In the genomic region with DNA sequence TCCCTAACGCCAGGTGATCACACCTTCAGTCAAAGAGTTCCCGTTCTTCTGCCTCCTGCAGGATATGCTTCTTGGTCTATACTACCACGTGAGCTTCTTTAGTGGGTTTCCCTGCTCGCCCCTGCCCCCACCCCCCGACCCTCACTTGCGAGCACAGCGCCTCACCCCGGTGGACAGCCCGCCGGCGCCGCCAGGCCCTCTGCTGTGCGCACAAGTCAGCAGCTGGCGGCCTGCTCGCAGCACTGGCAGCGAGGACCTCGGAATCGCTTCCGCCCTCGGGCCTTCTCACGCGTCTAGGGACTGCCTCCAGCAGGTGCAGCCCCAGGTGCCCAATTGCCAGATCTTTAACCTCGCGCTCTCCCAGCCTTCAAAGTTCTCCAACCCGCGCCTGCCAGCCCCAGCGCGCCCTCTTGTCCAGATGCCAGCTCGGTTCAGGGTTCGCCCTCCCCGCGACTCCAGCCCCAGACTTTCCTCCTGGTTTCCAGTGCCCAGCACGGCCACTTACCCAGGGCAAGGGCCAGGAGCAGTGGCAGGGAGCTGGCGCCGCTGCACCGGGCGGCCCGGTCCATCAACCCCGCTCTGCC, we compare ENCODE assay signal across 8 cellular contexts. TPM values are rescaled to one million over a fixed set of nuclear protein-coding genes. Genes with fewer than 3 reads are reported as not detected.
A peak's percentile ranks its signal among the peaks of the same experiment; 100 is the strongest.
DNase-seq lines count a peak whose midpoint lies in the region; ATAC-seq and TF ChIP-seq lines count a peak whose summit lies in the region.

No MANE protein-coding gene starts in this region.

- no peak for TF ChIP-seq CTCF in AG04450 (IDR thresholded peaks at IDR 0.05; ENCODE audit: low read depth, low read length)
- TF ChIP-seq CTCF in cardiac fibroblast (IDR thresholded peaks at IDR 0.05; ENCODE audit: low read depth, low read length): peak; percentile 19
- no peak for TF ChIP-seq CTCF in suprapubic skin (IDR thresholded peaks at IDR 0.05)

- peak; percentile 73 for ATAC-seq in GM19438 (IDR thresholded peaks at IDR 0.05; ENCODE audit: low read depth, unreplicated experiment)

- H3K9me3 ChIP-seq in AG04450 (ENCODE audit: control insufficient read depth, insufficient read depth, low read length) (no peaks in the 10 kb centered on the region; the same call in 1 of the 2 replicates), suprapubic skin (no peaks in the 10 kb centered on the region)

- whole genome bisulfite sequencing in suprapubic skin: 3% methylated on average over 15 of the region's 39 CpGs

- H3K27me3 ChIP-seq in AG04450 (ENCODE audit: control insufficient read depth, insufficient read depth, low read length): peaks cover 36% of the 10 kb centered on the region
- no peaks in the 10 kb centered on the region for H3K27me3 ChIP-seq in layer of hippocampus (ENCODE audit: control insufficient read depth, insufficient read depth, low read length)
- H3K27me3 ChIP-seq in suprapubic skin: peaks cover 4% of the 10 kb centered on the region

- no peak for TF ChIP-seq EP300 in suprapubic skin (IDR thresholded peaks at IDR 0.05)

- DNase-seq in AG04450 (ENCODE audit: low read depth, low spot score) (no peak), NCI-H510A treated with DMSO at 0.1 percent for 48 hours (lab: John Stamatoyannopoulos, UW) (peak; percentile 85), cardiac fibroblast (ENCODE audit: low read depth in 2 of 2) (peak; percentile 23 to 40), suprapubic skin (ENCODE audit: low spot score in 2 of 2) (peak in 1 of 2 donors; percentile 60), NCI-H2107 (lab: John Stamatoyannopoulos, UW) (no peak), MV-4-11 (lab: John Stamatoyannopoulos, UW) (no peak)

- H3K27ac ChIP-seq in AG04450 (ENCODE audit: low read depth, low read length): no peak overlapping the region
- peak overlapping the region; percentile 43 for H3K27ac ChIP-seq in layer of hippocampus (ENCODE audit: low read depth, low read length)
- H3K27ac ChIP-seq in suprapubic skin: peak overlapping the region; percentile 61

- POLR2A ChIA-PET in AG04450 (lab: Yijun Ruan, JAX): no interaction called here

- CTCF ChIA-PET in AG04450 (lab: Charles Lee): interaction anchor here (0.7 to 1.3 kb wide), 2 partner anchors 97 to 473 kb away, joined by 3 to 7 read pairs; no protein-coding TSS in a partner anchor

- H3K4me1 ChIP-seq in suprapubic skin: peaks cover 17% of the 10 kb centered on the region

- no peaks in the 10 kb centered on the region for H3K36me3 ChIP-seq in suprapubic skin

- H3K4me3 ChIP-seq in AG04450 (ENCODE audit: low read depth, low read length): peak overlapping the region; percentile 54
- H3K4me3 ChIP-seq in cardiac fibroblast (replicated peaks in 1 of 2; ENCODE audit: low read depth in 2 of 2, low read length in 2 of 2): peak overlapping the region; percentile 57 to 64
- peak overlapping the region; percentile 53 for H3K4me3 ChIP-seq in suprapubic skin

- no peak for TF ChIP-seq POLR2A in suprapubic skin (IDR thresholded peaks at IDR 0.05)

RNA-seq across cellular contexts. Expression of gene BTC, which starts 0.5 kb away (rescaled TPM):
- polyA plus RNA-seq in AG04450 (2011; rRNA removed): not detected in 2 replicates
- not detected in 2 replicates for polyA minus RNA-seq in AG04450 (2011; rRNA and poly(A)+ RNA removed)
- 10 to 100 TPM in 3 of 4 donors, 1 to 10 TPM in 1; 6.5 to 48.1 (median 25.6) TPM for total RNA-seq in suprapubic skin

Comparison
In these comparisons a context has a peak if more than half of its experiments do, and no peak if none do; other contexts are left out.
1. DNase-seq: peak in NCI-H510A treated with DMSO at 0.1 percent for 48 hours (single experiment) and cardiac fibroblast (2 of 2); none in AG04450 (single experiment), NCI-H2107 (single experiment) and MV-4-11 (single experiment).
2. Peak in every context shown above with its lines, with median percentiles within 50 percentile points of each other: H3K4me3 ChIP-seq.